Comparison of ENCODE assay signal across 22 cellular contexts in genomic region chr7:145398758-145399157, GRCh38.
DNase-seq lines count a peak whose midpoint lies in the region; ATAC-seq and TF ChIP-seq lines count a peak whose summit lies in the region.
"Had no signal": no experiment of that assay in that cellular context is flagged by ENCODE, and none has a peak within 500 bp of the region (broad histone marks: within the 10 kb centered on the region; RNA-seq: fewer than 3 reads in every experiment).

No MANE protein-coding gene starts in this region.

- ATAC-seq in HG03025 (IDR thresholded peaks at IDR 0.05; ENCODE audit: low FRiP score, unreplicated experiment) = no peak
- ATAC-seq: activated CD4-positive, alpha-beta T cell treated with anti-CD3 and anti-CD28 coated beads for 36 hours; body of pancreas had no signal

- no peak overlapping the region for H3K4me3 ChIP-seq in choroid plexus epithelial cell (ENCODE audit: low read depth, low read length)
- H3K4me3 ChIP-seq: body of pancreas, colonic mucosa, SJSA1, thyroid gland had no signal

- DNase-seq in HT1080 (ENCODE audit: low read depth) (peak; percentile 15), choroid plexus epithelial cell (ENCODE audit: low read depth) (peak; percentile 61), iris pigment epithelial cell (ENCODE audit: low read depth) (peak; percentile 73), NOMO-1 treated with DMSO at 0.1 percent for 48 hours (lab: John Stamatoyannopoulos, UW; ENCODE audit: unreplicated experiment) (no peak), mucosa of gallbladder (ENCODE audit: low spot score) (no peak), HEK293T (ENCODE audit: extremely low spot score) (no peak)
- DNase-seq: activated CD4-positive, alpha-beta T cell treated with anti-CD3 and anti-CD28 coated beads for 36 hours; activated gamma-delta T cell; body of pancreas; colonic mucosa; glutamatergic neuron; mesenchymal stem cell; NCI-H146; NCI-H510A; occipital lobe; stimulated activated naive CD4-positive, alpha-beta T cell treated with Interleukin-2 at 50 U/mL for 16 hours; T-helper 1 cell; thyroid gland had no signal

- CTCF ChIA-PET in HEK293T (lab: Yijun Ruan, JAX) = no interaction called here

- POLR2A ChIA-PET in HEK293T (lab: Yijun Ruan, JAX) = no interaction called here

- TF ChIP-seq CTCF in 22Rv1 (IDR thresholded peaks at IDR 0.05) (peak; percentile 51), choroid plexus epithelial cell (conservative IDR thresholded peaks at IDR 0.05; ENCODE audit: low read depth, low read length) (peak; percentile 16)

- no peak overlapping the region for H3K27ac ChIP-seq in 22Rv1
- H3K27ac ChIP-seq: body of pancreas, C4-2B, colonic mucosa, SJSA1, thyroid gland had no signal

TF ChIP-seq in HEK293T, 16 proteins besides CTCF, POLR2A, EP300 and RAD21:
- TF ChIP-seq BHLHE40 (IDR thresholded peaks at IDR 0.05; ENCODE audit: borderline replicate concordance) (no peak), SP1 (IDR thresholded peaks at IDR 0.05) (no peak), FOXK2 (IDR thresholded peaks at IDR 0.05) (no peak), FOXA1 (IDR thresholded peaks at IDR 0.05) (no peak), FOXM1 (IDR thresholded peaks at IDR 0.05; ENCODE audit: borderline replicate concordance) (no peak), HDGF (IDR thresholded peaks at IDR 0.05; ENCODE audit: borderline replicate concordance) (no peak), ARNT (IDR thresholded peaks at IDR 0.05) (no peak), CTBP1 (IDR thresholded peaks at IDR 0.05; ENCODE audit: borderline replicate concordance) (no peak), ELF4 (IDR thresholded peaks at IDR 0.05) (no peak), NFRKB (IDR thresholded peaks at IDR 0.05) (no peak), TARDBP (IDR thresholded peaks at IDR 0.05) (no peak), PKNOX1 (IDR thresholded peaks at IDR 0.05) (no peak), L3MBTL2 (conservative IDR thresholded peaks at IDR 0.05) (no peak), LEF1 (IDR thresholded peaks at IDR 0.05; ENCODE audit: borderline replicate concordance) (no peak), ZNF384 (IDR thresholded peaks at IDR 0.05) (no peak)
TF ChIP-seq in HEK293T: peak in this region for 0.

Comparison
In these comparisons a context has a peak if more than half of its experiments do, and no peak if none do; other contexts are left out.
1. DNase-seq: peak in HT1080 (single experiment), choroid plexus epithelial cell (single experiment) and iris pigment epithelial cell (single experiment); none in NOMO-1 treated with DMSO at 0.1 percent for 48 hours (single experiment), mucosa of gallbladder (single experiment) and HEK293T (single experiment).